ENCODE assay signal across 1 cellular context in the genomic region with DNA sequence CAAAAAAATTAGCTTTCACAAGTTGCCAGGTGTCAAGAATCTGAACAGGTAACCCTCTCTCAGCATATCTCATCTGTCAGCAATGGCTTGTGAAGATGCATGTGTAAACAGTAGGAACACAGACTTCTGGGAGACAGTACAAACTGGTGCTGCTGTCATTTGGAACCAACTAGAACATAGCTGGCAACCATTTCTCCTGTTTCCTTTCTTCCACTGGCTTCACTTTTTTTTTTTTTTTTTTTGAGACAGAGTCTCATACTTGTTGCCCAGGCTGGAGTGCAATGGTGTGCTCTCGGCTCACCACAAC.
TF ChIP-seq lines count a peak whose summit lies in the region.

No MANE protein-coding gene starts in this region.

TF ChIP-seq in WTC11, 78 proteins besides CTCF, POLR2A, EP300 and RAD21 (continued from another document):
- TF ChIP-seq, protein P1, sequence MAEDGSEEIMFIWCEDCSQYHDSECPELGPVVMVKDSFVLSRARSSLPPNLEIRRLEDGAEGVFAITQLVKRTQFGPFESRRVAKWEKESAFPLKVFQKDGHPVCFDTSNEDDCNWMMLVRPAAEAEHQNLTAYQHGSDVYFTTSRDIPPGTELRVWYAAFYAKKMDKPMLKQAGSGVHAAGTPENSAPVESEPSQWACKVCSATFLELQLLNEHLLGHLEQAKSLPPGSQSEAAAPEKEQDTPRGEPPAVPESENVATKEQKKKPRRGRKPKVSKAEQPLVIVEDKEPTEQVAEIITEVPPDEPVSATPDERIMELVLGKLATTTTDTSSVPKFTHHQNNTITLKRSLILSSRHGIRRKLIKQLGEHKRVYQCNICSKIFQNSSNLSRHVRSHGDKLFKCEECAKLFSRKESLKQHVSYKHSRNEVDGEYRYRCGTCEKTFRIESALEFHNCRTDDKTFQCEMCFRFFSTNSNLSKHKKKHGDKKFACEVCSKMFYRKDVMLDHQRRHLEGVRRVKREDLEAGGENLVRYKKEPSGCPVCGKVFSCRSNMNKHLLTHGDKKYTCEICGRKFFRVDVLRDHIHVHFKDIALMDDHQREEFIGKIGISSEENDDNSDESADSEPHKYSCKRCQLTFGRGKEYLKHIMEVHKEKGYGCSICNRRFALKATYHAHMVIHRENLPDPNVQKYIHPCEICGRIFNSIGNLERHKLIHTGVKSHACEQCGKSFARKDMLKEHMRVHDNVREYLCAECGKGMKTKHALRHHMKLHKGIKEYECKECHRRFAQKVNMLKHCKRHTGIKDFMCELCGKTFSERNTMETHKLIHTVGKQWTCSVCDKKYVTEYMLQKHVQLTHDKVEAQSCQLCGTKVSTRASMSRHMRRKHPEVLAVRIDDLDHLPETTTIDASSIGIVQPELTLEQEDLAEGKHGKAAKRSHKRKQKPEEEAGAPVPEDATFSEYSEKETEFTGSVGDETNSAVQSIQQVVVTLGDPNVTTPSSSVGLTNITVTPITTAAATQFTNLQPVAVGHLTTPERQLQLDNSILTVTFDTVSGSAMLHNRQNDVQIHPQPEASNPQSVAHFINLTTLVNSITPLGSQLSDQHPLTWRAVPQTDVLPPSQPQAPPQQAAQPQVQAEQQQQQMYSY (CRISPR knock-in tag; IDR thresholded peaks at IDR 0.05), result no peak
- TF ChIP-seq CREB1 (CRISPR knock-in tag; IDR thresholded peaks at IDR 0.05), result no peak
- TF ChIP-seq ZNF416 (CRISPR knock-in tag; IDR thresholded peaks at IDR 0.05), result no peak
- no peak for TF ChIP-seq TP53 (CRISPR knock-in tag; IDR thresholded peaks at IDR 0.05)
